Comparison of ENCODE assay signal across 15 cellular contexts in the genomic region with DNA sequence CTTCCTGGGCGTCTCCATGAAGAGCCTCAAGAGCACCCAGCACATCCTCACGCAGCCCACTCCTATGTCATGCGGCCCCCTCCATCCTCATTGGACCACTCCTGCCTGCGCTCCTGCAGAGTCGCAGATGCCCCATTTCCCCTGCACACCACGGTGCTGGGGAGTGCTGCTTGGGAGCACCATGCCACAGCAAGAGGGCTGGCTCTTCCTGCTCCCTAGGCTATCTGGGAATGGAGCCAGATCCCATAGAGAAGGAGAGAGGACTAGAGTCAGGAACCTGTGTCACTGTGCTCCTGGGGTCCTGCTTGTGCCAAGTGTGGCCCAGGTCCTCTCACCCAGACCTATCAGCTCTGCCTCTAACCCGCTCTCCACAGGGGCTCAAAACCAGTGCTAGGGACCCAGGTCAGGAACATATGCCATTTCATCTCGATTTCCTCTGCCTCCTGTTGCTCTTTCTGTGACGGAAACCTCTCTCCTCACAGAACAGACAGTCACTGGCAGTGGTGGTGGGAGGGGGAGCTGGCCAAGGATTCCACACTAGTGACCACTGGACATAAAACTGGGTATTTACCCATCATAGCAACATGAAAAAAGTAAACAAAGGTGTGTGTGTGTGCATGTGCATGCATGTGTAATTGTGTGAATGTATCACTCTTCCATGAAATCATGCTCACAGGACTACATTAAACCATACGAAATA.
"Had no signal": no experiment of that assay in that cellular context is flagged by ENCODE, and none has a peak within 500 bp of the region (broad histone marks: within the 10 kb centered on the region; RNA-seq: fewer than 3 reads in every experiment).

No MANE protein-coding gene starts in this region.

- H3K4me1 ChIP-seq: esophagus squamous epithelium, psoas muscle, right lobe of liver, suprapubic skin, upper lobe of left lung had no signal

- H3K36me3 ChIP-seq: esophagus squamous epithelium, right lobe of liver, suprapubic skin, upper lobe of left lung had no signal

- H3K9me3 ChIP-seq: esophagus squamous epithelium, psoas muscle, right lobe of liver, suprapubic skin, upper lobe of left lung had no signal

- H3K27ac ChIP-seq: esophagus squamous epithelium, psoas muscle, right lobe of liver, suprapubic skin, upper lobe of left lung had no signal

- ATAC-seq: activated CD8-positive, alpha-beta T cell treated with anti-CD3 and anti-CD28 coated beads, Interleukin-2, amount 10 ng/mL, durations not matched to agents 7 days and 5 days; activated naive CD4-positive, alpha-beta T cell treated with anti-CD3 and anti-CD28 coated beads, Interleukin-2, amount 50 U/mL, for 72 hours; psoas muscle; right lobe of liver had no signal

- DNase-seq: activated B cell treated with CpG ODN at 0.5 μM for 24 hours; activated CD4-positive, alpha-beta T cell treated with anti-CD3 and anti-CD28 coated beads for 48 hours; activated CD8-positive, alpha-beta memory T cell treated with anti-CD3 and anti-CD28 coated beads, Interleukin-2, amount 50 U/mL, for 4 hours; activated CD8-positive, alpha-beta T cell treated with anti-CD3 and anti-CD28 coated beads, Interleukin-2, amount 10 ng/mL, durations not matched to agents 7 days and 5 days; activated effector memory CD4-positive, alpha-beta T cell treated with anti-CD3 and anti-CD28 coated beads, Interleukin-2, amount 50 U/mL, for 16 hours; activated T-cell treated with anti-CD3 and anti-CD28 coated beads, Interleukin-2, amount 50 U/mL, for 48 hours; cortex of kidney; effector CD4-positive, alpha-beta T cell; esophagus squamous epithelium; hippocampal formation; psoas muscle; right lobe of liver had no signal

- H3K27me3 ChIP-seq: esophagus squamous epithelium, right lobe of liver, suprapubic skin, upper lobe of left lung had no signal

- H3K4me3 ChIP-seq: esophagus squamous epithelium, psoas muscle, right lobe of liver, suprapubic skin, upper lobe of left lung had no signal
